1 cellular context compared by ENCODE assay signal in genomic region chr7:81195033-81195432, GRCh38.
TF ChIP-seq lines count a peak whose summit lies in the region.

No MANE protein-coding gene starts in this region.

TF ChIP-seq in IMR-90, 13 proteins besides CTCF, POLR2A, EP300 and RAD21 (continued from another document):
- TF ChIP-seq ELK1 (IDR thresholded peaks at IDR 0.05; ENCODE audit: borderline replicate concordance, low read depth, low read length) (no peak), RCOR1 (IDR thresholded peaks at IDR 0.05; ENCODE audit: insufficient replicate concordance, low read length) (no peak), FOS (IDR thresholded peaks at IDR 0.05; ENCODE audit: low read depth, low read length) (no peak)
